10 cellular contexts compared by ENCODE assay signal in genomic region chr10:11758527-11759236, GRCh38. TPM values are rescaled to one million over a fixed set of nuclear protein-coding genes. Genes with fewer than 3 reads are reported as not detected.
A peak's percentile ranks its signal among the peaks of the same experiment; 100 is the strongest.
DNase-seq lines count a peak whose midpoint lies in the region; ATAC-seq and TF ChIP-seq lines count a peak whose summit lies in the region.
"Had no signal": no experiment of that assay in that cellular context is flagged by ENCODE, and none has a peak within 500 bp of the region (broad histone marks: within the 10 kb centered on the region; RNA-seq: fewer than 3 reads in every experiment).

No MANE protein-coding gene starts in this region.

- ATAC-seq in HG02571 (IDR thresholded peaks at IDR 0.05; ENCODE audit: unreplicated experiment), result no peak

- no peak overlapping the region for H3K9ac ChIP-seq in mesendoderm (ENCODE audit: low read length)

- TF ChIP-seq EP300 in suprapubic skin (IDR thresholded peaks at IDR 0.05), result no peak

- H3K36me3 ChIP-seq in brain microvascular endothelial cell (replicated peaks) (no peaks in the 10 kb centered on the region), mesendoderm (ENCODE audit: control insufficient read depth, insufficient read depth, low read length) (no peaks in the 10 kb centered on the region), suprapubic skin (peaks cover 46% of the 10 kb centered on the region)

- H3K27me3 ChIP-seq in brain microvascular endothelial cell (replicated peaks) (no peaks in the 10 kb centered on the region), mesendoderm (ENCODE audit: insufficient read depth, low read length, poor library complexity) (no peaks in the 10 kb centered on the region), suprapubic skin (no peaks in the 10 kb centered on the region)
- H3K27me3 ChIP-seq: sigmoid colon had no signal

- no peak overlapping the region for H4K8ac ChIP-seq in mesendoderm (ENCODE audit: low read depth, low read length)

- H3K9me3 ChIP-seq in suprapubic skin, result no peaks in the 10 kb centered on the region
- H3K9me3 ChIP-seq: sigmoid colon had no signal

- H2BK15ac ChIP-seq in mesendoderm (replicated peaks; ENCODE audit: low read depth), result no peak overlapping the region

- in situ Hi-C loops in brain microvascular endothelial cell (cut with HindIII; ENCODE audit: low pct_ligation_motif_present, low sequenced_read_pairs), result loop anchor here (25.0 kb wide), 1 partner anchor 246 kb away; no protein-coding TSS in a partner anchor

- H4K5ac ChIP-seq in mesendoderm (ENCODE audit: low read length), result no peak overlapping the region

- no peak overlapping the region for H3K56ac ChIP-seq in mesendoderm (ENCODE audit: low read length)

- H3K79me2 ChIP-seq in mesendoderm (ENCODE audit: control insufficient read depth, insufficient read depth, low read length), result no peaks in the 10 kb centered on the region

- H2BK120ac ChIP-seq in mesendoderm (ENCODE audit: low read depth, low read length), result no peak overlapping the region

- DNase-seq in RWPE1 (ENCODE audit: low spot score) (no peak), brain microvascular endothelial cell (no peak), mesendoderm (peak; percentile 52), suprapubic skin (ENCODE audit: low spot score in 2 of 2) (no peak), NCI-H748 treated with DMSO at 0.1 percent for 48 hours (lab: John Stamatoyannopoulos, UW) (no peak)
- DNase-seq in stimulated activated CD4-positive, alpha-beta T cell treated with anti-CD3 and anti-CD28 coated beads, Interleukin-4, amount 100 ng/mL, for 24 hours, result no peak

- TF ChIP-seq CTCF in RWPE1 (conservative IDR thresholded peaks at IDR 0.05; ENCODE audit: low read depth), result no peak
- no peak for TF ChIP-seq CTCF in brain microvascular endothelial cell (IDR thresholded peaks at IDR 0.05; ENCODE audit: low read depth, low read length, missing control alignments)
- no peak for TF ChIP-seq CTCF in suprapubic skin (IDR thresholded peaks at IDR 0.05)

- H2AK5ac ChIP-seq in mesendoderm (ENCODE audit: low read length), result no peak overlapping the region

- CTCF ChIA-PET in RWPE1 (lab: Yijun Ruan, JAX), result interaction anchor here (0.6 to 2.4 kb wide), 14 partner anchors 9 to 986 kb away, joined by 3 to 17 read pairs (median 4); partner anchors contain the start of genes CDC123 and NUDT5

- no peak overlapping the region for H3K23ac ChIP-seq in mesendoderm (ENCODE audit: low read length)

- H3K18ac ChIP-seq in mesendoderm (ENCODE audit: low read length), result no peak overlapping the region

- TF ChIP-seq POLR2A in suprapubic skin (IDR thresholded peaks at IDR 0.05), result no peak

- H3K4ac ChIP-seq in mesendoderm (ENCODE audit: low read depth, low read length), result no peak overlapping the region

- peak overlapping the region; percentile 95 for H3K27ac ChIP-seq in RWPE1
- peak overlapping the region; percentile 97 for H3K27ac ChIP-seq in brain microvascular endothelial cell
- H3K27ac ChIP-seq in mesendoderm (ENCODE audit: low read depth, low read length), result no peak overlapping the region
- H3K27ac ChIP-seq in suprapubic skin, result peak overlapping the region; percentile 81
- H3K27ac ChIP-seq: HL-60 had no signal

- H3K4me3 ChIP-seq in brain microvascular endothelial cell (ENCODE audit: low read depth, low read length) (no peak overlapping the region), mesendoderm (ENCODE audit: low read length) (no peak overlapping the region), suprapubic skin (no peak overlapping the region)
- H3K4me3 ChIP-seq: sigmoid colon had no signal

- no peaks in the 10 kb centered on the region for H3K79me1 ChIP-seq in mesendoderm (ENCODE audit: low read length)

- H3K4me1 ChIP-seq in mesendoderm (ENCODE audit: control insufficient read depth, low read depth, low read length), result no peaks in the 10 kb centered on the region
- peaks cover 27% of the 10 kb centered on the region for H3K4me1 ChIP-seq in suprapubic skin

- H2BK5ac ChIP-seq in mesendoderm (ENCODE audit: low read length), result no peak overlapping the region

- WGBS in mesendoderm (ENCODE audit: extremely low coverage, insufficient coverage, low lambda C conversion rate), result no CpG with 5 or more reads among the region's 13 CpGs
- 71% methylated on average over 13 of the region's 13 CpGs for WGBS in suprapubic skin

- no peak overlapping the region for H3K4me2 ChIP-seq in mesendoderm (ENCODE audit: low read length)

- POLR2A ChIA-PET in RWPE1 (lab: Yijun Ruan, JAX; ENCODE audit: low non-redundant PET), result no interaction called here

RNA-seq across cellular contexts. Expression of gene ECHDC3, which starts 16.5 kb away (rescaled TPM):
- polyA plus RNA-seq in mesendoderm (2013, experiment 1 of 2), result 7.4 TPM
- 6.2 TPM for polyA plus RNA-seq in mesendoderm (2013, experiment 2 of 2)
- 10 to 100 TPM; 47.5 to 92.8 (median 76.6) TPM for total RNA-seq in suprapubic skin
- total RNA-seq: OCI-LY7 had no signal
